ENCODE assay signal across 8 cellular contexts in genomic region chr3:170418422-170419300, GRCh38. TPM values are rescaled to one million over a fixed set of nuclear protein-coding genes. Genes with fewer than 3 reads are reported as not detected.
DNase-seq lines count a peak whose midpoint lies in the region; ATAC-seq, FAIRE-seq and TF ChIP-seq lines count a peak whose summit lies in the region.

Gene CLDN11 (plus strand): TSS chr3:170418868. CDS start chr3:170419067, 199 bp downstream.

- H3K27ac ChIP-seq in CD4-positive, alpha-beta memory T cell (ENCODE audit: low read depth, low read length) = no peak within 1 kb of the TSS
- H3K27ac ChIP-seq in astrocyte (ENCODE audit: low read depth, low read length) = peak within 1 kb of the TSS; percentile 7
- peak within 1 kb of the TSS; percentile 56 to 75 for H3K27ac ChIP-seq in prostate gland

- TF ChIP-seq CTCF in astrocyte (IDR thresholded peaks at IDR 0.05; ENCODE audit: insufficient read depth, low read depth, low read length) = no peak
- peak in 2 of 4 experiments; percentile 3 to 17 for TF ChIP-seq CTCF in prostate gland (IDR thresholded peaks at IDR 0.05)

- POLR2A ChIA-PET in CD4-positive, alpha-beta memory T cell (lab: Charles Lee; ENCODE audit: partially characterized antibody) = interaction anchor here (1.6 kb wide), 1 partner anchor 61 kb away, joined by 3 read pairs; the partner anchor contains the start of gene SKIL

- peak within 1 kb of the TSS; percentile 66 to 85 (median 80) for H3K4me3 Mint-ChIP-seq in CD4-positive, alpha-beta memory T cell
- H3K4me3 Mint-ChIP-seq in astrocyte (ENCODE audit: unreplicated experiment) = peak within 1 kb of the TSS; percentile 61

- H2AFZ ChIP-seq in astrocyte (ENCODE audit: low read depth, low read length) = peak within 1 kb of the TSS; percentile 82

- H3K27me3 Mint-ChIP-seq in CD4-positive, alpha-beta memory T cell = peaks cover 30 to 32% of the 10 kb centered on the region in 2 donors
- peaks cover 51% of the 10 kb centered on the region for H3K27me3 Mint-ChIP-seq in astrocyte (ENCODE audit: low read depth, unreplicated experiment)

- peaks cover 8 to 13% (median 11%) of the 10 kb centered on the region in 4 donors for H3K4me1 Mint-ChIP-seq in CD4-positive, alpha-beta memory T cell
- peaks cover 5% of the 10 kb centered on the region for H3K4me1 Mint-ChIP-seq in astrocyte (ENCODE audit: low read depth, unreplicated experiment)

- H3K27ac Mint-ChIP-seq in CD4-positive, alpha-beta memory T cell = no peak within 1 kb of the TSS
- peak within 1 kb of the TSS; percentile 19 for H3K27ac Mint-ChIP-seq in astrocyte (ENCODE audit: unreplicated experiment)

- no peaks in the 10 kb centered on the region for H4K20me1 ChIP-seq in astrocyte (ENCODE audit: insufficient read depth, low read length)

- H3K4me1 ChIP-seq in CD4-positive, alpha-beta memory T cell (ENCODE audit: insufficient read depth, low read length) = peaks cover 22% of the 10 kb centered on the region
- H3K4me1 ChIP-seq in astrocyte (ENCODE audit: insufficient read depth, low read length) (peaks cover 20% of the 10 kb centered on the region), prostate gland (replicated peaks) (peaks cover 4% of the 10 kb centered on the region)

- peak within 1 kb of the TSS; percentile 89 for H3K4me2 ChIP-seq in astrocyte (ENCODE audit: low read length)

- no peak within 1 kb of the TSS for H3K4me3 ChIP-seq in CD4-positive, alpha-beta memory T cell (ENCODE audit: low read length in 2 of 2)
- H3K4me3 ChIP-seq in astrocyte (ENCODE audit: insufficient read depth, low read depth, low read length) = peak within 1 kb of the TSS; percentile 70
- peak within 1 kb of the TSS; percentile 35 to 43 for H3K4me3 ChIP-seq in prostate gland

- H3K27me3 ChIP-seq in CD4-positive, alpha-beta memory T cell (ENCODE audit: insufficient read depth, low read length) = peaks cover 9% of the 10 kb centered on the region
- H3K27me3 ChIP-seq in astrocyte (ENCODE audit: insufficient read depth, low read length) (no peaks in the 10 kb centered on the region), prostate gland (replicated peaks; ENCODE audit: insufficient read depth) (no peaks in the 10 kb centered on the region)

- H3K36me3 Mint-ChIP-seq in CD4-positive, alpha-beta memory T cell = no peaks in the 10 kb centered on the region
- H3K36me3 Mint-ChIP-seq in astrocyte (ENCODE audit: low read depth, unreplicated experiment) = peaks cover 18% of the 10 kb centered on the region

- peaks cover 2% of the 10 kb centered on the region for H3K79me2 ChIP-seq in astrocyte (ENCODE audit: insufficient read depth, low read length)

- H3K36me3 ChIP-seq in CD4-positive, alpha-beta memory T cell (ENCODE audit: insufficient read depth, low read length) = no peaks in the 10 kb centered on the region
- no peaks in the 10 kb centered on the region for H3K36me3 ChIP-seq in astrocyte (ENCODE audit: insufficient read depth, low read length)
- no peaks in the 10 kb centered on the region for H3K36me3 ChIP-seq in prostate gland

- no peak for ATAC-seq in GM18498 (IDR thresholded peaks at IDR 0.05; ENCODE audit: unreplicated experiment)

- CTCF ChIA-PET in CD4-positive, alpha-beta memory T cell (lab: Charles Lee; ENCODE audit: partially characterized antibody) = interaction anchor here (1.5 kb wide), 1 partner anchor 11 kb away, joined by 4 read pairs; no protein-coding TSS in a partner anchor

- FAIRE-seq in astrocyte (lab: Jason Lieb, UNC) (no peak), H54 (lab: Jason Lieb, UNC) (no peak)

- peak within 1 kb of the TSS; percentile 70 for H3K9ac ChIP-seq in astrocyte (ENCODE audit: low read length)

- no peaks in the 10 kb centered on the region for H3K9me3 ChIP-seq in CD4-positive, alpha-beta memory T cell (ENCODE audit: control insufficient read depth in 1 of 2, low read length in 2 of 2)
- no peaks in the 10 kb centered on the region for H3K9me3 ChIP-seq in astrocyte (ENCODE audit: insufficient read depth, low read depth, low read length)
- no peaks in the 10 kb centered on the region for H3K9me3 ChIP-seq in prostate gland

- intact Hi-C loops in CD4-positive, alpha-beta memory T cell (cut with micrococcal nuclease) = no loop called here
- intact Hi-C loops in prostate gland (cut with DNase I) = no loop called here

- no peak for TF ChIP-seq POLR2A in prostate gland (IDR thresholded peaks at IDR 0.05)
- no peak for TF ChIP-seq POLR2A in H54 (IDR thresholded peaks at IDR 0.05; ENCODE audit: low read depth, low read length)

- WGBS in prostate gland = 2% methylated on average over 45 of the region's 73 CpGs

- no peak for DNase-seq in CD4-positive, alpha-beta memory T cell
- peak; percentile 60 for DNase-seq in HuH-7 (ENCODE audit: low spot score)
- peak; percentile 24 for DNase-seq in astrocyte (ENCODE audit: low read depth)
- DNase-seq in hippocampal formation (lab: John Stamatoyannopoulos, UW) = peak; percentile 74 to 80
- peak; percentile 30 for DNase-seq in prostate gland (ENCODE audit: low spot score)
- no peak for DNase-seq in H54 (ENCODE audit: insufficient read length, low spot score)
- no peak for DNase-seq in cerebellar nuclear complex (lab: John Stamatoyannopoulos, UW)

- no peaks in the 10 kb centered on the region for H3K9me3 Mint-ChIP-seq in CD4-positive, alpha-beta memory T cell
- peaks cover 11% of the 10 kb centered on the region for H3K9me3 Mint-ChIP-seq in astrocyte (ENCODE audit: unreplicated experiment)

RNA-seq across cellular contexts. Expression of gene CLDN11, which starts in this region (rescaled TPM):
- total RNA-seq in CD4-positive, alpha-beta memory T cell = under 1 TPM; 0.32 to 0.33 TPM
- not detected for polyA plus RNA-seq in CD4-positive, alpha-beta memory T cell
- total RNA-seq in astrocyte = 0.22 and 0.70 TPM in 2 replicates
- 100 to 1,000 TPM in 1 of 2 donors, 10 to 100 TPM in 1; 11.8 to 668 TPM for total RNA-seq in prostate gland

Comparison
In these comparisons a context has a peak if more than half of its experiments do, and no peak if none do; other contexts are left out.
1. Peak in DNase-seq, H3K4me3 ChIP-seq, H3K27ac ChIP-seq, H3K9ac ChIP-seq and H3K4me2 ChIP-seq in astrocyte; RNA of the gene not detected or under 1 TPM.
2. DNase-seq: peak in HuH-7 (single experiment), hippocampal formation (2 of 2) and prostate gland (single experiment); none in CD4-positive, alpha-beta memory T cell (0 of 5), H54 (single experiment) and cerebellar nuclear complex (0 of 2).
3. H3K4me3 ChIP-seq: peak in prostate gland (2 of 2); none in CD4-positive, alpha-beta memory T cell (0 of 2).